In genomic region chr6:33587529-33588215, GRCh38 we compare ENCODE assay signal across 18 cellular contexts. TPM values are rescaled to one million over a fixed set of nuclear protein-coding genes. Genes with fewer than 3 reads are reported as not detected.
DNase-seq lines count a peak whose midpoint lies in the region; ATAC-seq, FAIRE-seq and TF ChIP-seq lines count a peak whose summit lies in the region.
"Had no signal": no experiment of that assay in that cellular context is flagged by ENCODE, and none has a peak within 500 bp of the region (broad histone marks: within the 10 kb centered on the region; RNA-seq: fewer than 3 reads in every experiment).

No MANE protein-coding gene starts in this region.

- no peak for TF ChIP-seq CTCF in K562 (IDR thresholded peaks at IDR 0.05 in 2 of 3, conservative IDR thresholded peaks at IDR 0.05 in 1 of 3; ENCODE audit: insufficient read depth in 2 of 3, low read depth in 1 of 3, low read length in 3 of 3)

- H3K36me3 ChIP-seq in BLaER1 (no peaks in the 10 kb centered on the region), Karpas-422 (ENCODE audit: insufficient read depth, low read length) (no peaks in the 10 kb centered on the region), K562 (ENCODE audit: control insufficient read depth, insufficient read depth, low read length) (no peaks in the 10 kb centered on the region), HAP-1 (replicated peaks) (no peaks in the 10 kb centered on the region)

- TF ChIP-seq POLR2A in K562 (conservative IDR thresholded peaks at IDR 0.05): no peak

- 28% methylated on average over 13 of the region's 13 CpGs for WGBS in K562 (ENCODE audit: insufficient coverage, low coverage, missing lambda C conversion rate)

- no TSS peak for BruUV-seq in K562 (replicated peaks; lab: Mats Ljungman, UMichigan)

- intact Hi-C loops in K562 (cut with micrococcal nuclease): loop anchor here (1.0 kb wide), 1 partner anchor 45 kb away; no protein-coding TSS in a partner anchor

- no peaks in the 10 kb centered on the region for H3K9me3 Mint-ChIP-seq in naive thymus-derived CD8-positive, alpha-beta T cell

- POLR2A ChIA-PET in K562 (lab: Yijun Ruan, JAX): interaction anchor here (0.5 to 1.0 kb wide), 5 partner anchors 61 to 585 kb away, joined by 3 read pairs; no protein-coding TSS in a partner anchor
- POLR2A ChIA-PET in naive thymus-derived CD8-positive, alpha-beta T cell (lab: Charles Lee): interaction anchor here (0.5 to 1.9 kb wide), 4 partner anchors 13 to 113 kb away, joined by 3 to 8 read pairs (median 6); no protein-coding TSS in a partner anchor

- no peak for ATAC-seq in K562
- no peak for ATAC-seq in naive thymus-derived CD8-positive, alpha-beta T cell
- ATAC-seq: PC-3, SK-N-SH treated with all-trans-retinoic acid at 6 μM for 48 hours had no signal

- no peaks in the 10 kb centered on the region for H3K9me2 ChIP-seq in Karpas-422 (replicated peaks; ENCODE audit: insufficient read depth, low read length)

- H3K4me1 ChIP-seq in BLaER1 (peaks cover 88% of the 10 kb centered on the region), Karpas-422 (ENCODE audit: low read length) (peaks cover 32% of the 10 kb centered on the region), K562 (replicated peaks in 1 of 2; ENCODE audit: control insufficient read depth in 2 of 2, insufficient read depth in 2 of 2, low read length in 2 of 2) (peaks cover 18 to 31% of the 10 kb centered on the region in 2 experiments), HAP-1 (peaks cover 3% of the 10 kb centered on the region)

- in situ Hi-C loops in K562 (cut with MboI) (loop anchor here (5.0 to 10.0 kb wide), 3 partner anchors 115 to 417 kb away; no protein-coding TSS in a partner anchor), HAP-1 (cut with MboI; ENCODE audit: low sequenced_read_pairs) (loop anchor here (5.0 kb wide), 1 partner anchor 115 kb away; no protein-coding TSS in a partner anchor)

- no peak for FAIRE-seq in K562 (lab: Jason Lieb, UNC)
- FAIRE-seq: G401.6 had no signal

- H2AFZ ChIP-seq in Karpas-422 (ENCODE audit: low read length) (no peak overlapping the region), K562 (ENCODE audit: low read depth, low read length) (no peak overlapping the region)

- H3K79me2 ChIP-seq in Karpas-422 (ENCODE audit: low read length) (no peaks in the 10 kb centered on the region), K562 (ENCODE audit: control insufficient read depth, insufficient read depth, low read length) (no peaks in the 10 kb centered on the region)

- H3K9me1 ChIP-seq in K562 (ENCODE audit: control insufficient read depth, insufficient read depth, low read length): peaks cover 2% of the 10 kb centered on the region

- H3K4me3 ChIP-seq in BLaER1 (no peak overlapping the region), Karpas-422 (ENCODE audit: low read length) (no peak overlapping the region), K562 (no peak overlapping the region), HAP-1 (no peak overlapping the region)

- H3K27ac ChIP-seq in BLaER1 (0 out of 2 replicates have a peak overlapping the region, but pooled peaks have one; percentile 6), Karpas-422 (ENCODE audit: low read length) (no peak overlapping the region), K562 (ENCODE audit: extremely low read depth, low read depth, low read length) (no peak overlapping the region)

- H3K27ac Mint-ChIP-seq in naive thymus-derived CD8-positive, alpha-beta T cell: peak overlapping the region in 6 of 10 donors; percentile 15 to 77 (median 61)

- TF ChIP-seq EP300 in K562 (IDR thresholded peaks at IDR 0.05; ENCODE audit: low read length): no peak

- H3K9ac ChIP-seq in BLaER1: no peak overlapping the region
- H3K9ac ChIP-seq in Karpas-422 (ENCODE audit: low read length): no peak overlapping the region
- peak overlapping the region in 1 of 2 experiments; percentile 11; a peak in 1 of 4 replicates for H3K9ac ChIP-seq in K562 (ENCODE audit: insufficient read depth in 1 of 2, low read depth in 2 of 2, low read length in 2 of 2)

- H3K27me3 ChIP-seq in BLaER1 (no peaks in the 10 kb centered on the region), Karpas-422 (ENCODE audit: low read length) (no peaks in the 10 kb centered on the region), K562 (ENCODE audit: control insufficient read depth in 2 of 2, insufficient read depth in 2 of 2, low read length in 2 of 2) (no peaks in the 10 kb centered on the region), HAP-1 (ENCODE audit: low read depth) (no peaks in the 10 kb centered on the region)

- H3K36me3 Mint-ChIP-seq in naive thymus-derived CD8-positive, alpha-beta T cell: no peaks in the 10 kb centered on the region

- H3K4me2 ChIP-seq in BLaER1 (peak overlapping the region; percentile 33; the same call in 1 of the 2 replicates), Karpas-422 (ENCODE audit: low read depth, low read length, poor library complexity, severe bottlenecking) (no peak overlapping the region), K562 (ENCODE audit: insufficient read depth, low read length) (no peak overlapping the region)

- DNase-seq in Karpas-422: peak; percentile 39
- no peak for DNase-seq in K562 (ENCODE audit: extremely low read depth in 1 of 4, low spot score in 3 of 4)
- DNase-seq in naive thymus-derived CD8-positive, alpha-beta T cell: no peak
- DNase-seq in D341Med (ENCODE audit: low spot score): no peak
- no peak for DNase-seq in HuH-7.5 (ENCODE audit: low spot score)
- no peak for DNase-seq in HAP-1 (ENCODE audit: low spot score in 2 of 2)
- DNase-seq: AML-193, HCEC 1CT, KG1, NCI-H1436, NCI-H2029 treated with DMSO at 0.1 percent for 48 hours, NCI-H510A, NCI-H82, PC-3, SHP77 treated with DMSO at 0.1 percent for 48 hours had no signal

- TF ChIP-seq RAD21 in K562 (CRISPR knock-in tag; conservative IDR thresholded peaks at IDR 0.05 in 1 of 2, IDR thresholded peaks at IDR 0.05 in 1 of 2): no peak

- peaks cover 12 to 41% (median 35%) of the 10 kb centered on the region in 4 donors for H3K4me1 Mint-ChIP-seq in naive thymus-derived CD8-positive, alpha-beta T cell

- no peaks in the 10 kb centered on the region for H3K9me3 ChIP-seq in BLaER1
- H3K9me3 ChIP-seq in Karpas-422 (ENCODE audit: low read length): no peaks in the 10 kb centered on the region
- H3K9me3 ChIP-seq in K562 (replicated peaks; ENCODE audit: control insufficient read depth, insufficient read depth, low read depth, low read length): no peaks in the 10 kb centered on the region
- no peaks in the 10 kb centered on the region for H3K9me3 ChIP-seq in HAP-1

- no peaks in the 10 kb centered on the region for H3K27me3 Mint-ChIP-seq in naive thymus-derived CD8-positive, alpha-beta T cell

- no peak overlapping the region for H3K4me3 Mint-ChIP-seq in naive thymus-derived CD8-positive, alpha-beta T cell

- no peaks in the 10 kb centered on the region for H4K20me1 ChIP-seq in BLaER1
- H4K20me1 ChIP-seq in Karpas-422 (ENCODE audit: insufficient read depth, low read depth, low read length): no peaks in the 10 kb centered on the region
- no peaks in the 10 kb centered on the region for H4K20me1 ChIP-seq in K562 (replicated peaks; ENCODE audit: control insufficient read depth, insufficient read depth, low read length)

- CTCF ChIA-PET in K562 (lab: Yijun Ruan, JAX; ENCODE audit: low intra/inter-chr PET ratio): interaction anchor here (0.6 to 3.9 kb wide), 2 partner anchors 115 to 174 kb away, joined by 3 to 18 read pairs; no protein-coding TSS in a partner anchor

RNA-seq across cellular contexts. Expression of gene BAK1, which starts 7.6 kb away (rescaled TPM):
- 9.9 and 18.7 TPM in 2 replicates for total RNA-seq in Karpas-422 (2014; rRNA removed; shearing (Covaris generic); ENCODE audit: low replicate concordance)
- total RNA-seq in K562 (2011; cell fraction: chromatin; rRNA removed; ENCODE audit: low replicate concordance): 5.4 and 22.3 TPM in 2 replicates
- 18.4 and 20.8 TPM in 2 replicates for total RNA-seq in K562 (2011; cell fraction: nucleolus; rRNA removed)
- 18.6 and 21.4 TPM in 2 replicates for total RNA-seq in K562 (2011; cell fraction: nucleoplasm; rRNA removed)
- total RNA-seq in K562 (2014; rRNA removed): 11.5 and 14.8 TPM in 2 replicates
- total RNA-seq in K562 (2014; rRNA removed; fragmentation: Illumina TruSeq; extraction: Trizol): 14.4 and 16.5 TPM in 2 replicates
- total RNA-seq in K562 (2015; rRNA removed; fragmentation: Illumina TruSeq; extraction: Trizol): 24.6 and 26.0 TPM in 2 replicates
- 28.2 and 30.7 TPM in 2 replicates for total RNA-seq in K562 (2021)
- 18.9 and 22.7 TPM in 2 replicates for polyA plus RNA-seq in K562 (2011; rRNA removed)
- polyA plus RNA-seq in K562 (2011; cell fraction: cytosol; rRNA removed): 27.6 and 36.1 TPM in 2 replicates
- polyA plus RNA-seq in K562 (2011; cell fraction: nucleus; rRNA removed): 19.6 and 25.1 TPM in 2 replicates
- polyA plus RNA-seq in K562 (2012): 23.7 and 26.4 TPM in 2 replicates
- polyA plus RNA-seq in K562 (2014; fragmentation: Illumina TruSeq; extraction: Trizol): 23.7 and 28.2 TPM in 2 replicates
- polyA plus RNA-seq in K562 (2014; fragmentation: Nextera tagmentation; extraction: Ambion mirVana): 1 to 10 TPM; 5.4 to 9.7 TPM
- polyA plus RNA-seq in K562 (2014; rRNA removed): 24.1 and 26.2 TPM in 2 replicates
- 12.4 and 16.0 TPM in 2 replicates for polyA minus RNA-seq in K562 (2011; rRNA and poly(A)+ RNA removed)
- polyA minus RNA-seq in K562 (2011; cell fraction: cytosol; rRNA and poly(A)+ RNA removed): 16.0 and 18.0 TPM in 2 replicates
- 5.7 and 7.8 TPM in 2 replicates for polyA minus RNA-seq in K562 (2011; cell fraction: nucleus; rRNA and poly(A)+ RNA removed)
- total RNA-seq in naive thymus-derived CD8-positive, alpha-beta T cell: 10 to 100 TPM; 16.3 to 16.5 TPM
- polyA plus RNA-seq in naive thymus-derived CD8-positive, alpha-beta T cell: 10 to 100 TPM; 11.8 to 20.9 (median 13.2) TPM

RNA-seq across cellular contexts. Expression of gene ITPR3, which starts 33.5 kb away (rescaled TPM):
- 3.9 and 6.1 TPM in 2 replicates for total RNA-seq in Karpas-422 (2014; rRNA removed; shearing (Covaris generic); ENCODE audit: low replicate concordance)
- 128 and 310 TPM in 2 replicates for total RNA-seq in K562 (2011; cell fraction: chromatin; rRNA removed; ENCODE audit: low replicate concordance)
- 120 and 148 TPM in 2 replicates for total RNA-seq in K562 (2011; cell fraction: nucleolus; rRNA removed)
- 89.0 and 102 TPM in 2 replicates for total RNA-seq in K562 (2011; cell fraction: nucleoplasm; rRNA removed)
- total RNA-seq in K562 (2014; rRNA removed): 13.2 and 17.2 TPM in 2 replicates
- total RNA-seq in K562 (2014; rRNA removed; fragmentation: Illumina TruSeq; extraction: Trizol): 4.9 and 7.0 TPM in 2 replicates
- 7.0 and 7.7 TPM in 2 replicates for total RNA-seq in K562 (2015; rRNA removed; fragmentation: Illumina TruSeq; extraction: Trizol)
- total RNA-seq in K562 (2021): 31.2 and 35.7 TPM in 2 replicates
- 14.7 and 22.4 TPM in 2 replicates for polyA plus RNA-seq in K562 (2011; rRNA removed)
- polyA plus RNA-seq in K562 (2011; cell fraction: cytosol; rRNA removed): 15.6 and 18.8 TPM in 2 replicates
- 187 and 251 TPM in 2 replicates for polyA plus RNA-seq in K562 (2011; cell fraction: nucleus; rRNA removed)
- 14.4 and 17.4 TPM in 2 replicates for polyA plus RNA-seq in K562 (2012)
- 20.5 and 22.0 TPM in 2 replicates for polyA plus RNA-seq in K562 (2014; fragmentation: Illumina TruSeq; extraction: Trizol)
- polyA plus RNA-seq in K562 (2014; fragmentation: Nextera tagmentation; extraction: Ambion mirVana): under 1 TPM; 0.39 to 0.73 TPM
- polyA plus RNA-seq in K562 (2014; rRNA removed): 20.9 and 23.7 TPM in 2 replicates
- polyA minus RNA-seq in K562 (2011; rRNA and poly(A)+ RNA removed): 18.8 and 19.6 TPM in 2 replicates
- polyA minus RNA-seq in K562 (2011; cell fraction: cytosol; rRNA and poly(A)+ RNA removed): 19.1 and 27.6 TPM in 2 replicates
- 48.7 and 51.2 TPM in 2 replicates for polyA minus RNA-seq in K562 (2011; cell fraction: nucleus; rRNA and poly(A)+ RNA removed)
- 10 to 100 TPM; 44.3 to 46.2 TPM for total RNA-seq in naive thymus-derived CD8-positive, alpha-beta T cell
- polyA plus RNA-seq in naive thymus-derived CD8-positive, alpha-beta T cell: 1 to 10 TPM in 2 of 3 donors, under 1 TPM in 1; 0.98 to 4.9 (median 2.4) TPM
